ENCODE assay signal across 20 cellular contexts in genomic region chr5:56941981-56942380, GRCh38. TPM values are rescaled to one million over a fixed set of nuclear protein-coding genes. Genes with fewer than 3 reads are reported as not detected.
DNase-seq lines count a peak whose midpoint lies in the region; ATAC-seq and TF ChIP-seq lines count a peak whose summit lies in the region.
"Had no signal": no experiment of that assay in that cellular context is flagged by ENCODE, and none has a peak within 500 bp of the region (broad histone marks: within the 10 kb centered on the region; RNA-seq: fewer than 3 reads in every experiment).

No MANE protein-coding gene starts in this region.

- POLR2A ChIA-PET in RWPE1 (lab: Yijun Ruan, JAX; ENCODE audit: low non-redundant PET), result no interaction called here

- no peaks in the 10 kb centered on the region for H3K27me3 Mint-ChIP-seq in HFFc6 (ENCODE audit: insufficient read depth)
- H3K27me3 Mint-ChIP-seq: activated naive CD4-positive, alpha-beta T cell treated with anti-CD3 and anti-CD28 coated beads, Interleukin-2, amount 10 ng/mL, durations not matched to agents 7 days and 5 days had no signal

- no peak overlapping the region for H3K4me3 ChIP-seq in fibroblast of villous mesenchyme (ENCODE audit: low read depth, low read length)
- no peak overlapping the region for H3K4me3 ChIP-seq in prostate gland
- H3K4me3 ChIP-seq: colonic mucosa, SJCRH30, skin epidermis had no signal

- peaks cover 36% of the 10 kb centered on the region for H3K36me3 Mint-ChIP-seq in HFFc6 (ENCODE audit: low read depth)

- CTCF ChIA-PET in RWPE1 (lab: Yijun Ruan, JAX), result no interaction called here

- peak overlapping the region; percentile 56 for H3K27ac Mint-ChIP-seq in HFFc6
- H3K27ac Mint-ChIP-seq: activated naive CD4-positive, alpha-beta T cell treated with anti-CD3 and anti-CD28 coated beads, Interleukin-2, amount 10 ng/mL, durations not matched to agents 7 days and 5 days; mesothelial cell of epicardium had no signal

- H3K4me1 ChIP-seq in prostate gland (replicated peaks), result no peaks in the 10 kb centered on the region
- H3K4me1 ChIP-seq: Caco-2, colonic mucosa, SJCRH30 had no signal

- no peaks in the 10 kb centered on the region for H3K9me3 ChIP-seq in prostate gland
- H3K9me3 ChIP-seq: Caco-2, colonic mucosa, SJCRH30 had no signal

- no peak overlapping the region for H3K4me3 Mint-ChIP-seq in HFFc6
- H3K4me3 Mint-ChIP-seq: activated naive CD4-positive, alpha-beta T cell treated with anti-CD3 and anti-CD28 coated beads, Interleukin-2, amount 10 ng/mL, durations not matched to agents 7 days and 5 days; activated T-cell treated with anti-CD3 and anti-CD28 coated beads, Interleukin-2, amount 50 U/mL, for 4 hours; mesothelial cell of epicardium had no signal

- 45% methylated on average over 1 of the region's 1 CpG for WGBS in prostate gland

- no peaks in the 10 kb centered on the region for H3K9me3 Mint-ChIP-seq in HFFc6
- H3K9me3 Mint-ChIP-seq: activated naive CD4-positive, alpha-beta T cell treated with anti-CD3 and anti-CD28 coated beads, Interleukin-2, amount 10 ng/mL, durations not matched to agents 7 days and 5 days; activated T-cell treated with anti-CD3 and anti-CD28 coated beads, Interleukin-2, amount 50 U/mL, for 4 hours; mesothelial cell of epicardium had no signal

- H3K4me1 Mint-ChIP-seq in HFFc6 (ENCODE audit: low read depth), result peaks cover 36% of the 10 kb centered on the region
- H3K4me1 Mint-ChIP-seq: activated naive CD4-positive, alpha-beta T cell treated with anti-CD3 and anti-CD28 coated beads, Interleukin-2, amount 10 ng/mL, durations not matched to agents 7 days and 5 days; mesothelial cell of epicardium had no signal

- no peak for TF ChIP-seq POLR2A in prostate gland (IDR thresholded peaks at IDR 0.05)

- H3K27me3 ChIP-seq in prostate gland (replicated peaks; ENCODE audit: insufficient read depth), result no peaks in the 10 kb centered on the region
- H3K27me3 ChIP-seq: brain microvascular endothelial cell, colonic mucosa, SJCRH30 had no signal

- ATAC-seq in HG03095 (IDR thresholded peaks at IDR 0.05; ENCODE audit: unreplicated experiment), result no peak
- ATAC-seq: activated T-cell treated with anti-CD3 and anti-CD28 coated beads, Interleukin-2, amount 50 U/mL, for 4 hours; PC-3 had no signal

- intact Hi-C loops in prostate gland (cut with DNase I), result no loop called here

- H3K27ac ChIP-seq in prostate gland, result no peak overlapping the region
- no peak overlapping the region for H3K27ac ChIP-seq in RWPE1
- H3K27ac ChIP-seq: brain microvascular endothelial cell, colonic mucosa, SJCRH30, skin epidermis had no signal

- DNase-seq in AG08395 (ENCODE audit: low spot score), result peak; percentile 59
- peak; percentile 74 for DNase-seq in HFFc6
- peak; percentile 47 for DNase-seq in amniotic epithelial cell (ENCODE audit: low read depth)
- DNase-seq in fibroblast of villous mesenchyme (ENCODE audit: low read depth), result peak; percentile 14
- DNase-seq in NCI-H2171 (lab: John Stamatoyannopoulos, UW), result no peak
- no peak for DNase-seq in prostate gland (ENCODE audit: low spot score)
- DNase-seq in RWPE1 (ENCODE audit: low spot score), result no peak
- DNase-seq: ACHN; activated naive CD4-positive, alpha-beta T cell treated with anti-CD3 and anti-CD28 coated beads, Interleukin-2, amount 10 ng/mL, durations not matched to agents 7 days and 5 days; activated T-cell treated with anti-CD3 and anti-CD28 coated beads, Interleukin-2, amount 50 U/mL, for 4 hours; brain microvascular endothelial cell; Caco-2; colonic mucosa; foreskin melanocyte; NCI-H2227 treated with DMSO at 0.1 percent for 48 hours; PC-3; SJCRH30 had no signal

- TF ChIP-seq CTCF in HFFc6 (IDR thresholded peaks at IDR 0.05) (no peak), fibroblast of villous mesenchyme (IDR thresholded peaks at IDR 0.05; ENCODE audit: insufficient read depth, low read depth, low read length) (no peak), prostate gland (IDR thresholded peaks at IDR 0.05) (no peak), RWPE1 (conservative IDR thresholded peaks at IDR 0.05; ENCODE audit: low read depth) (no peak)

- peaks cover 0 to 5% of the 10 kb centered on the region in 2 donors for H3K36me3 ChIP-seq in prostate gland

RNA-seq across cellular contexts. Expression of gene MIER3, which starts 9.9 kb away (rescaled TPM):
- total RNA-seq in HFFc6 (2021; fragmentation: NEBNext Ultra II Directional; extraction: Animal tissue kit (Norgen Biotek cat#: 25700)), result 10 to 100 TPM; 12.5 to 15.2 (median 14.5) TPM
- 18.4 and 28.9 TPM in 2 replicates for total RNA-seq in fibroblast of villous mesenchyme
- total RNA-seq in prostate gland, result 10 to 100 TPM; 35.8 to 40.6 TPM

RNA-seq across cellular contexts. Expression of gene SETD9, which starts 32.6 kb away (rescaled TPM):
- total RNA-seq in HFFc6 (2021; fragmentation: NEBNext Ultra II Directional; extraction: Animal tissue kit (Norgen Biotek cat#: 25700)), result 10 to 100 TPM in 1 of 6 experiments, 1 to 10 TPM in 5; 7.4 to 10.3 (median 9.1) TPM
- 7.3 and 9.3 TPM in 2 replicates for total RNA-seq in fibroblast of villous mesenchyme
- 10 to 100 TPM; 10.7 to 20.3 TPM for total RNA-seq in prostate gland

Comparison
In these comparisons a context has a peak if more than half of its experiments do, and no peak if none do; other contexts are left out.
1. DNase-seq: peak in AG08395 (single experiment), HFFc6 (single experiment), amniotic epithelial cell (single experiment) and fibroblast of villous mesenchyme (single experiment); none in NCI-H2171 (single experiment), prostate gland (single experiment) and RWPE1 (single experiment).